In the genomic region with DNA sequence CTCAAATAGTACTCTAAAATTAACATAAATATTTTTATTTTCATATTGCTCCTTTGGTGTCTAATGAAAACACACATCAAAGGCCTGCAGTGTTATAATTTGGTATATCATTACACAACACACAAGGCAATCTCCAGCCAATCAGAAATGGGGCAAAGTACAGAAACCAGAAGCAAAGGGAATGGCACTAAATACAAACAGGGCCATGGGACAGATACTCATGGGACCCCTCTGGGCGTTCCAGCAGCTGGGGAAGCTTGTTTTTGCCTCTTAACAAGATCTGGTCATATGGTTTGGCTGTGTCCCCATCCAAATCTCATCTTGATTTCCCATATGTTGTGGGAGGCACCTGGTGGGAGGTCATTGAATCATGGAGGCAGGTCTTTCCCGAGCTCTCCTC, we compare ENCODE assay signal across 24 cellular contexts.
"Had no signal": no experiment of that assay in that cellular context is flagged by ENCODE, and none has a peak within 500 bp of the region (broad histone marks: within the 10 kb centered on the region; RNA-seq: fewer than 3 reads in every experiment).

No MANE protein-coding gene starts in this region.

- DNase-seq: occipital lobe; ovary; posterior cingulate gyrus; psoas muscle; right cardiac atrium; right lobe of liver; sigmoid colon; small intestine; stimulated activated CD4-positive, alpha-beta T cell treated with anti-CD3 and anti-CD28 coated beads, Interleukin-15, amount 100 ng/mL, for 24 hours; stimulated activated CD4-positive, alpha-beta T cell treated with anti-CD3 and anti-CD28 coated beads, Interleukin-2, amount 100 ng/mL, for 24 hours; stimulated activated CD4-positive, alpha-beta T cell treated with anti-CD3 and anti-CD28 coated beads, Interleukin-2, amount 100 ng/mL, for 48 hours; stimulated activated CD4-positive, alpha-beta T cell treated with anti-CD3 and anti-CD28 coated beads, Interleukin-4, amount 100 ng/mL, for 24 hours; stimulated activated naive B cell treated with anti-CD40 and anti-IgM and Interleukin-4, amounts not matched to agents 10 μg/mL and 1 μg/mL and 100 μg/mL, for 72 hours; stimulated activated naive CD4-positive, alpha-beta T cell treated with Interleukin-2 at 50 U/mL for 16 hours; stomach; thyroid gland; trophoblast cell; upper lobe of left lung had no signal

- ATAC-seq: psoas muscle; stimulated activated effector memory CD8-positive, alpha-beta T cell treated with anti-CD3 and anti-CD28 coated beads, Interleukin-12 subunit alpha, Interleukin-12 subunit beta, amount 100 ng/mL, for 72 hours; stimulated activated naive B cell treated with anti-CD40 and anti-IgM and Interleukin-4, amounts not matched to agents 10 μg/mL and 1 μg/mL and 100 μg/mL, for 72 hours had no signal

- H3K9me3 ChIP-seq: ovary, psoas muscle, right lobe of liver, sigmoid colon, stomach, thoracic aorta, thyroid gland, tibial nerve, upper lobe of left lung, vagina had no signal

- H3K36me3 ChIP-seq: neural progenitor cell, ovary, right lobe of liver, sigmoid colon, stomach, thoracic aorta, thyroid gland, tibial nerve, upper lobe of left lung, vagina had no signal

- H3K4me1 ChIP-seq: neural progenitor cell, parathyroid adenoma, psoas muscle, sigmoid colon, stomach, thyroid gland, tibial nerve, upper lobe of left lung, vagina had no signal

- H3K4me3 ChIP-seq: neural progenitor cell, ovary, psoas muscle, right lobe of liver, sigmoid colon, stomach, thoracic aorta, thyroid gland, tibial nerve, upper lobe of left lung, vagina had no signal

- H3K9ac ChIP-seq: neural progenitor cell, parathyroid adenoma had no signal

- H3K27me3 ChIP-seq: neural progenitor cell, ovary, right lobe of liver, sigmoid colon, stomach, thyroid gland, tibial nerve, upper lobe of left lung, vagina had no signal

- H2AFZ ChIP-seq: neural progenitor cell, parathyroid adenoma had no signal

- H3K27ac ChIP-seq: neural progenitor cell, ovary, parathyroid adenoma, psoas muscle, right lobe of liver, sigmoid colon, stomach, thoracic aorta, thyroid gland, tibial nerve, upper lobe of left lung, vagina had no signal

- H3K79me2 ChIP-seq: parathyroid adenoma had no signal

- H3K4me2 ChIP-seq: neural progenitor cell had no signal
